ENCODE assay signal across 20 cellular contexts in genomic region chr13:88701551-88701950, GRCh38.
DNase-seq lines count a peak whose midpoint lies in the region; ATAC-seq and TF ChIP-seq lines count a peak whose summit lies in the region.
"Had no signal": no experiment of that assay in that cellular context is flagged by ENCODE, and none has a peak within 500 bp of the region (broad histone marks: within the 10 kb centered on the region; RNA-seq: fewer than 3 reads in every experiment).

No MANE protein-coding gene starts in this region.

- H3K4me3 ChIP-seq in epithelial cell of esophagus (ENCODE audit: low read length) (no peak overlapping the region), retinal pigment epithelial cell (ENCODE audit: low read length) (no peak overlapping the region), WERI-Rb-1 (ENCODE audit: low read depth, low read length) (no peak overlapping the region)
- H3K4me3 ChIP-seq: Peyer's patch, SJSA1 had no signal

- H3K27me3 ChIP-seq in WERI-Rb-1 (ENCODE audit: insufficient read depth, low read depth, severe bottlenecking): no peaks in the 10 kb centered on the region
- H3K27me3 ChIP-seq: Peyer's patch, SJSA1 had no signal

- ATAC-seq in HG02870 (IDR thresholded peaks at IDR 0.05; ENCODE audit: unreplicated experiment): no peak
- ATAC-seq in HG03039 (IDR thresholded peaks at IDR 0.05; ENCODE audit: unreplicated experiment): no peak

- DNase-seq in HCEC 1CT: peak; percentile 29
- DNase-seq in MV-4-11 (lab: John Stamatoyannopoulos, UW): peak; percentile 66
- peak; percentile 57 for DNase-seq in epithelial cell of esophagus (ENCODE audit: low read depth)
- peak; percentile 61 for DNase-seq in retinal pigment epithelial cell (ENCODE audit: low read depth)
- no peak for DNase-seq in WERI-Rb-1
- DNase-seq: CD4-positive, CD25-positive, alpha-beta regulatory T cell; EL; GF-D8; KG1; NCI-H1105; NCI-H146; NCI-H2029; NCI-H345; NCI-H524; NCI-H774; NK-92 treated with Interleukin-12 subunit alpha and Interleukin-12 subunit beta, amount 100 ng/mL, for 24 hours; Peyer's patch had no signal

- TF ChIP-seq CTCF in epithelial cell of esophagus (IDR thresholded peaks at IDR 0.05; ENCODE audit: insufficient read depth, low read depth, low read length, missing control alignments) (no peak), retinal pigment epithelial cell (conservative IDR thresholded peaks at IDR 0.05; ENCODE audit: low read depth, low read length) (no peak), WERI-Rb-1 (IDR thresholded peaks at IDR 0.05; ENCODE audit: low read depth, low read length) (no peak)

- H3K9me3 ChIP-seq in WERI-Rb-1 (ENCODE audit: severe bottlenecking): no peaks in the 10 kb centered on the region
- H3K9me3 ChIP-seq: Peyer's patch, SJSA1 had no signal

- H3K36me3 ChIP-seq in WERI-Rb-1: no peaks in the 10 kb centered on the region
- H3K36me3 ChIP-seq: Peyer's patch, SJSA1 had no signal

- no peak overlapping the region for H3K27ac ChIP-seq in WERI-Rb-1
- H3K27ac ChIP-seq: Peyer's patch, SJSA1 had no signal
